Comparison of ENCODE assay signal across 8 cellular contexts in genomic region chr22:29387921-29388758, GRCh38. TPM values are rescaled to one million over a fixed set of nuclear protein-coding genes. Genes with fewer than 3 reads are reported as not detected.
DNase-seq lines count a peak whose midpoint lies in the region; ATAC-seq and TF ChIP-seq lines count a peak whose summit lies in the region.

Gene AP1B1, minus strand, starts transcription at chr22:29388570. Its CDS starts 21,327 bp downstream, at chr22:29367243.

- no peaks in the 10 kb centered on the region for H3K27me3 ChIP-seq in GM06990 (replicated peaks; ENCODE audit: control insufficient read depth, insufficient read depth, low read length)

- peak within 1 kb of the TSS; percentile 90 to 92 for H3K27ac Mint-ChIP-seq in activated naive CD4-positive, alpha-beta T cell treated with anti-CD3 and anti-CD28 coated beads, Interleukin-2, amount 50 U/mL, for 72 hours

- no peaks in the 10 kb centered on the region for H3K9me3 Mint-ChIP-seq in activated naive CD4-positive, alpha-beta T cell treated with anti-CD3 and anti-CD28 coated beads, Interleukin-2, amount 50 U/mL, for 72 hours

- TF ChIP-seq CTCF in GM06990 (IDR thresholded peaks at IDR 0.05; ENCODE audit: insufficient read depth, low read length, poor library complexity, severe bottlenecking) (no peak), omental fat pad (IDR thresholded peaks at IDR 0.05) (no peak)

- no peaks in the 10 kb centered on the region for H3K36me3 Mint-ChIP-seq in activated naive CD4-positive, alpha-beta T cell treated with anti-CD3 and anti-CD28 coated beads, Interleukin-2, amount 50 U/mL, for 72 hours

- H3K4me3 ChIP-seq in GM06990 (replicated peaks; ENCODE audit: low read depth, low read length) = peak within 1 kb of the TSS; percentile 95

- H3K36me3 ChIP-seq in GM06990 (ENCODE audit: control insufficient read depth, insufficient read depth, low read length) = peaks cover 5% of the 10 kb centered on the region

- DNase-seq in GM06990 (ENCODE audit: extremely low read depth, insufficient read length) (peak; percentile 95), NCI-H1105 (lab: John Stamatoyannopoulos, UW) (peak; percentile 96), SKM-1 (lab: John Stamatoyannopoulos, UW; ENCODE audit: unreplicated experiment) (peak; percentile 91), glomerular endothelial cell (ENCODE audit: extremely low read depth, low read depth, low spot score) (no peak), omental fat pad (ENCODE audit: low spot score) (peak; percentile 84)
- DNase-seq in activated naive CD4-positive, alpha-beta T cell treated with anti-CD3 and anti-CD28 coated beads, Interleukin-2, amount 50 U/mL, for 72 hours (ENCODE audit: low spot score in 2 of 2) = peak; percentile 95 to 97

- peak within 1 kb of the TSS; percentile 80 for H3K27ac ChIP-seq in temporal lobe (ENCODE audit: low read depth, low read length)

- ATAC-seq in HG02610 (IDR thresholded peaks at IDR 0.05; ENCODE audit: unreplicated experiment) (peak; percentile 86), omental fat pad (ENCODE audit: low FRiP score) (peak; percentile 97)
- peak; percentile 100 for ATAC-seq in activated naive CD4-positive, alpha-beta T cell treated with anti-CD3 and anti-CD28 coated beads, Interleukin-2, amount 50 U/mL, for 72 hours

RNA-seq across cellular contexts. Expression of gene AP1B1, which starts in this region (rescaled TPM):
- 10 to 100 TPM; 48.9 to 60.4 TPM for total RNA-seq in activated naive CD4-positive, alpha-beta T cell treated with anti-CD3 and anti-CD28 coated beads, Interleukin-2, amount 50 U/mL, for 72 hours
- total RNA-seq in glomerular endothelial cell (110 and 140 TPM in 2 replicates), omental fat pad (10 to 100 TPM; 58.0 to 77.3 (median 75.3) TPM), temporal lobe (31.0 TPM)
